Comparison of ENCODE assay signal across 14 cellular contexts in genomic region chr4:140305053-140305452, GRCh38.
"Had no signal": no experiment of that assay in that cellular context is flagged by ENCODE, and none has a peak within 500 bp of the region (broad histone marks: within the 10 kb centered on the region; RNA-seq: fewer than 3 reads in every experiment).

No MANE protein-coding gene starts in this region.

- DNase-seq: activated CD4-positive, alpha-beta T cell treated with anti-CD3 and anti-CD28 coated beads, Interleukin-2, amount 50 U/mL, for 4 hours; activated gamma-delta T cell; activated T-cell treated with anti-CD3 and anti-CD28 coated beads, Interleukin-2, amount 50 U/mL, for 4 hours; foreskin melanocyte; heart left ventricle; islet precursor cell; left ventricle myocardium inferior; mesenchymal stem cell; nephron progenitor cell; stimulated activated CD4-positive, alpha-beta T cell treated with anti-CD3 and anti-CD28 coated beads, Interleukin-4, amount 100 ng/mL, for 1 hour; stimulated activated CD8-positive, alpha-beta memory T cell treated with anti-CD3 and anti-CD28 coated beads, Interleukin-4, amount 100 ng/mL, for 48 hours; stimulated activated naive CD8-positive, alpha-beta T cell treated with anti-CD3 and anti-CD28 coated beads, Interleukin-15, Interleukin-2, amounts not matched to agents 100 U/mL and 50 U/mL, for 24 hours had no signal

- H3K4me3 Mint-ChIP-seq: activated naive CD8-positive, alpha-beta T cell; activated T-cell treated with anti-CD3 and anti-CD28 coated beads, Interleukin-2, amount 50 U/mL, for 4 hours; nephron progenitor cell; T-helper 1 cell treated with Interleukin-12 subunit alpha and Interleukin-12 subunit beta and Interleukin-4 antibody, amounts not matched to agents 30 μg/mL and 1 μg/mL, for 36 hours had no signal

- H3K27me3 Mint-ChIP-seq: activated naive CD8-positive, alpha-beta T cell had no signal

- H3K36me3 ChIP-seq: heart left ventricle, left ventricle myocardium inferior had no signal

- H3K9me3 Mint-ChIP-seq: activated T-cell treated with anti-CD3 and anti-CD28 coated beads, Interleukin-2, amount 50 U/mL, for 4 hours; nephron progenitor cell; T-helper 1 cell treated with Interleukin-12 subunit alpha and Interleukin-12 subunit beta and Interleukin-4 antibody, amounts not matched to agents 30 μg/mL and 1 μg/mL, for 36 hours had no signal

- H3K9me3 ChIP-seq: heart left ventricle, left ventricle myocardium inferior had no signal

- H3K27ac Mint-ChIP-seq: activated naive CD8-positive, alpha-beta T cell; nephron progenitor cell; T-helper 1 cell treated with Interleukin-12 subunit alpha and Interleukin-12 subunit beta and Interleukin-4 antibody, amounts not matched to agents 30 μg/mL and 1 μg/mL, for 36 hours had no signal

- H3K27me3 ChIP-seq: heart left ventricle had no signal

- ATAC-seq: activated T-cell treated with anti-CD3 and anti-CD28 coated beads, Interleukin-2, amount 50 U/mL, for 4 hours; heart left ventricle; stimulated activated naive CD8-positive, alpha-beta T cell treated with anti-CD3 and anti-CD28 coated beads, Interleukin-15, Interleukin-2, amounts not matched to agents 100 U/mL and 50 U/mL, for 24 hours had no signal

- H3K27ac ChIP-seq: heart left ventricle, left ventricle myocardium inferior had no signal

- H3K36me3 Mint-ChIP-seq: activated naive CD8-positive, alpha-beta T cell had no signal

- H3K4me3 ChIP-seq: heart left ventricle, left ventricle myocardium inferior had no signal
